34 cellular contexts compared by ENCODE assay signal in genomic region chr3:130939753-130940152, GRCh38. TPM values are rescaled to one million over a fixed set of nuclear protein-coding genes. Genes with fewer than 3 reads are reported as not detected.
A peak's percentile ranks its signal among the peaks of the same experiment; 100 is the strongest.
DNase-seq lines count a peak whose midpoint lies in the region; ATAC-seq, FAIRE-seq and TF ChIP-seq lines count a peak whose summit lies in the region.
"Had no signal": no experiment of that assay in that cellular context is flagged by ENCODE, and none has a peak within 500 bp of the region (broad histone marks: within the 10 kb centered on the region; RNA-seq: fewer than 3 reads in every experiment).

No MANE protein-coding gene starts in this region.

- peaks cover 9% of the 10 kb centered on the region for H3K36me3 Mint-ChIP-seq in T-helper 17 cell (ENCODE audit: low read depth)

- H2AFZ ChIP-seq in mesenchymal stem cell (ENCODE audit: low read depth, low read length), result no peak overlapping the region

- H3K9ac ChIP-seq in mesenchymal stem cell (ENCODE audit: low read length), result no peak overlapping the region

- H3K9me3 ChIP-seq in mesenchymal stem cell (ENCODE audit: control insufficient read depth, low read length) (no peaks in the 10 kb centered on the region), T-helper 17 cell (ENCODE audit: control insufficient read depth, low read length, poor library complexity, severe bottlenecking) (no peaks in the 10 kb centered on the region)
- H3K9me3 ChIP-seq: gastroesophageal sphincter, pancreas had no signal

- H2BK5ac ChIP-seq in mesenchymal stem cell (ENCODE audit: low read depth, low read length, poor library complexity, severe bottlenecking), result no peak overlapping the region

- H3K27me3 ChIP-seq in mesenchymal stem cell (ENCODE audit: control insufficient read depth in 1 of 2, insufficient read depth in 1 of 2, low read length in 2 of 2) (no peaks in the 10 kb centered on the region), foreskin keratinocyte (no peaks in the 10 kb centered on the region)
- H3K27me3 ChIP-seq: gastroesophageal sphincter, pancreas, uterus had no signal

- H3K4me1 ChIP-seq in mesenchymal stem cell (ENCODE audit: control insufficient read depth, insufficient read depth, low read depth, low read length), result no peaks in the 10 kb centered on the region
- H3K4me1 ChIP-seq in foreskin keratinocyte, result peaks cover 11% of the 10 kb centered on the region
- H3K4me1 ChIP-seq: gastroesophageal sphincter, pancreas, uterus had no signal

- no peak overlapping the region for H3K18ac ChIP-seq in mesenchymal stem cell (ENCODE audit: low read depth in 1 of 2, low read length in 2 of 2)

- no peak overlapping the region for H3K23ac ChIP-seq in mesenchymal stem cell (ENCODE audit: low read length in 2 of 2)

- TF ChIP-seq CTCF in AG10803 (conservative IDR thresholded peaks at IDR 0.05; ENCODE audit: low read length) (no peak), choroid plexus epithelial cell (conservative IDR thresholded peaks at IDR 0.05; ENCODE audit: low read depth, low read length) (no peak), foreskin keratinocyte (conservative IDR thresholded peaks at IDR 0.05) (no peak)

- no peak overlapping the region for H4K8ac ChIP-seq in mesenchymal stem cell (ENCODE audit: low read length)

- H3K27me3 Mint-ChIP-seq in T-helper 17 cell, result no peaks in the 10 kb centered on the region
- H3K27me3 Mint-ChIP-seq: activated naive CD8-positive, alpha-beta T cell treated with anti-CD3 and anti-CD28 coated beads, Interleukin-2, amount 50 U/mL, for 24 hours; B cell; CD8-positive, alpha-beta memory T cell; IgD-negative memory B cell; memory B cell; stimulated activated naive CD8-positive, alpha-beta T cell treated with anti-CD3 and anti-CD28 coated beads, Interleukin-15, amount 100 ng/mL, for 72 hours had no signal

- H3K4me3 Mint-ChIP-seq in T-helper 17 cell, result no peak overlapping the region
- H3K4me3 Mint-ChIP-seq: activated naive CD8-positive, alpha-beta T cell treated with anti-CD3 and anti-CD28 coated beads, Interleukin-2, amount 50 U/mL, for 24 hours; activated T-cell treated with anti-CD3 and anti-CD28 coated beads, Interleukin-2, amount 50 U/mL, for 72 hours; B cell; CD8-positive, alpha-beta memory T cell; endodermal cell; IgD-negative memory B cell; immature natural killer cell; memory B cell; stimulated activated naive CD8-positive, alpha-beta T cell treated with anti-CD3 and anti-CD28 coated beads, Interleukin-15, amount 100 ng/mL, for 72 hours had no signal

- no peak overlapping the region for H3K14ac ChIP-seq in mesenchymal stem cell (ENCODE audit: low read length in 2 of 2)

- no peak overlapping the region for H2BK120ac ChIP-seq in mesenchymal stem cell (ENCODE audit: low read depth, low read length)

- H3K4ac ChIP-seq in mesenchymal stem cell (ENCODE audit: low read depth in 1 of 2, low read length in 2 of 2), result no peak overlapping the region

- no peak overlapping the region for H2AK5ac ChIP-seq in mesenchymal stem cell (ENCODE audit: low read length, severe bottlenecking)

- peaks cover 6 to 68% of the 10 kb centered on the region in 2 experiments for H3K36me3 ChIP-seq in mesenchymal stem cell (ENCODE audit: control insufficient read depth in 1 of 2, insufficient read depth in 2 of 2, low read depth in 1 of 2, low read length in 2 of 2)
- H3K36me3 ChIP-seq: uterus had no signal

- H3K4me3 ChIP-seq in AG10803 (ENCODE audit: low read length), result no peak overlapping the region
- no peak overlapping the region for H3K4me3 ChIP-seq in choroid plexus epithelial cell (ENCODE audit: low read depth, low read length)
- no peak overlapping the region for H3K4me3 ChIP-seq in mesenchymal stem cell (ENCODE audit: insufficient read depth in 1 of 2, low read depth in 1 of 2, low read length in 2 of 2)
- H3K4me3 ChIP-seq: gastroesophageal sphincter, pancreas, SK-N-MC, uterus had no signal

- H3K4me2 ChIP-seq in mesenchymal stem cell (ENCODE audit: low read length, poor library complexity, severe bottlenecking), result no peak overlapping the region

- DNase-seq in AG10803 (ENCODE audit: low read depth) (peak; percentile 30), GM18507 (ENCODE audit: extremely low spot score, insufficient read length, low read depth) (no peak), choroid plexus epithelial cell (ENCODE audit: low read depth) (peak; percentile 76), mesenchymal stem cell (peak; percentile 53), foreskin keratinocyte (no peak), NCI-H524 treated with DMSO at 0.1 percent for 48 hours (lab: John Stamatoyannopoulos, UW) (no peak), T-helper 17 cell (no peak)
- DNase-seq: activated CD4-positive, alpha-beta T cell treated with anti-CD3 and anti-CD28 coated beads, Interleukin-2, amount 50 U/mL, for 48 hours; activated naive CD4-positive, alpha-beta T cell; activated naive CD8-positive, alpha-beta T cell treated with anti-CD3 and anti-CD28 coated beads, Interleukin-2, amount 50 U/mL, for 24 hours; activated T-cell treated with anti-CD3 and anti-CD28 coated beads, Interleukin-2, amount 50 U/mL, for 72 hours; CD8-positive, alpha-beta memory T cell; dermis blood vessel endothelial cell; DMS 273 treated with DMSO at 0.1 percent for 48 hours; endodermal cell; immature natural killer cell; NCI-H1092 treated with DMSO at 0.1 percent for 48 hours; NCI-H187; NCI-H526 treated with DMSO at 0.1 percent for 48 hours; NK-92 treated with Interleukin-12 subunit alpha and Interleukin-12 subunit beta, amount 100 ng/mL, for 24 hours; pancreas; right cardiac atrium; stimulated activated CD4-positive, alpha-beta T cell treated with anti-CD3 and anti-CD28 coated beads, Interleukin-12 subunit alpha, Interleukin-12 subunit beta, amount 100 ng/mL, for 4 hours; stimulated activated CD4-positive, alpha-beta T cell treated with anti-CD3 and anti-CD28 coated beads, Interleukin-2, amount 100 ng/mL, for 48 hours; stimulated activated naive CD8-positive, alpha-beta T cell treated with anti-CD3 and anti-CD28 coated beads, Interleukin-15, amount 100 ng/mL, for 72 hours; uterus had no signal

- peak; percentile 45 for FAIRE-seq in GM18507 (lab: Jason Lieb, UNC)
- FAIRE-seq: GM12892 had no signal

- H3K4me1 Mint-ChIP-seq in T-helper 17 cell, result no peaks in the 10 kb centered on the region
- H3K4me1 Mint-ChIP-seq: activated naive CD8-positive, alpha-beta T cell treated with anti-CD3 and anti-CD28 coated beads, Interleukin-2, amount 50 U/mL, for 24 hours; B cell; CD8-positive, alpha-beta memory T cell; IgD-negative memory B cell; immature natural killer cell; memory B cell; stimulated activated naive CD8-positive, alpha-beta T cell treated with anti-CD3 and anti-CD28 coated beads, Interleukin-15, amount 100 ng/mL, for 72 hours had no signal

- H2BK15ac ChIP-seq in mesenchymal stem cell (ENCODE audit: low read depth, poor library complexity, severe bottlenecking), result no peak overlapping the region

- no peak overlapping the region for H4K91ac ChIP-seq in mesenchymal stem cell (ENCODE audit: low read length)

- peaks cover 7% of the 10 kb centered on the region for H3K79me1 ChIP-seq in mesenchymal stem cell (replicated peaks; ENCODE audit: low read length, poor library complexity, severe bottlenecking)

- ATAC-seq in foreskin keratinocyte (no peak), GM19452 (IDR thresholded peaks at IDR 0.05; ENCODE audit: unreplicated experiment) (no peak), T-helper 17 cell (no peak)
- ATAC-seq: activated naive CD8-positive, alpha-beta T cell treated with anti-CD3 and anti-CD28 coated beads, Interleukin-2, amount 50 U/mL, for 24 hours; activated T-cell treated with anti-CD3 and anti-CD28 coated beads, Interleukin-2, amount 50 U/mL, for 72 hours; gastroesophageal sphincter; HCT116; pancreas; stimulated activated naive CD8-positive, alpha-beta T cell treated with anti-CD3 and anti-CD28 coated beads, Interleukin-15, amount 100 ng/mL, for 72 hours had no signal

- no peak overlapping the region for H3K27ac ChIP-seq in mesenchymal stem cell (ENCODE audit: low read length, poor library complexity, severe bottlenecking)
- H3K27ac ChIP-seq in foreskin keratinocyte, result no peak overlapping the region
- H3K27ac ChIP-seq: gastroesophageal sphincter, pancreas, SK-N-MC, uterus had no signal

- H3K27ac Mint-ChIP-seq in T-helper 17 cell, result no peak overlapping the region
- H3K27ac Mint-ChIP-seq: activated naive CD8-positive, alpha-beta T cell treated with anti-CD3 and anti-CD28 coated beads, Interleukin-2, amount 50 U/mL, for 24 hours; activated T-cell treated with anti-CD3 and anti-CD28 coated beads, Interleukin-2, amount 50 U/mL, for 72 hours; B cell; endodermal cell; immature natural killer cell; memory B cell; stimulated activated naive CD8-positive, alpha-beta T cell treated with anti-CD3 and anti-CD28 coated beads, Interleukin-15, amount 100 ng/mL, for 72 hours had no signal

- H2BK12ac ChIP-seq in mesenchymal stem cell (ENCODE audit: low read length in 2 of 2), result no peak overlapping the region

RNA-seq across cellular contexts. Expression of gene ATP2C1, which starts 45.9 kb away (rescaled TPM):
- polyA plus RNA-seq in mesenchymal stem cell (2013, experiment 1 of 2), result 55.3 TPM
- polyA plus RNA-seq in mesenchymal stem cell (2013, experiment 2 of 2), result 55.5 TPM
- total RNA-seq in foreskin keratinocyte (82.3 and 88.6 TPM in 2 replicates), T-helper 17 cell (10 to 100 TPM; 57.9 to 60.0 TPM)
- 36.2 and 47.5 TPM in 2 replicates for polyA plus RNA-seq in foreskin keratinocyte

Comparison
In these comparisons a context has a peak if more than half of its experiments do, and no peak if none do; other contexts are left out.
1. DNase-seq: peak in AG10803 (single experiment), choroid plexus epithelial cell (single experiment) and mesenchymal stem cell (single experiment); none in GM18507 (single experiment), foreskin keratinocyte (0 of 2), NCI-H524 treated with DMSO at 0.1 percent for 48 hours (single experiment) and T-helper 17 cell (0 of 3).